In the genomic region with DNA sequence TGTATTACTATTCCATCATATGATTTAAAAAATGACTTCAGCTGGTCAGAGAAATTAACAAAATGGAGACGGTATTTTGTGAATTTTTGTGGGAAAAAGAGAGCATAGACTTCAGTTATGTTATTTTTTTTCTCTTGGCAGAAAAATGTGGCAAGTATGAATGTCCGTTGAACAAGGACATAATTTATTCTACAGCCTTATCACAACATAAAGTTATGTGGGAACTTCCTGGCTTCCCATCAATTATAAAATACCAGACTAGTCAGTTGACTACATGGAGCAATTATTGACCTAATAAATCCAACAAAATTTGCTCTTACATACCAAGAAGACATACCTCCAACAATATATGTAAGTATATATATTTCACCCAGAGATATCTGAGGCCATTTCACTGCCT, we compare ENCODE assay signal across 14 cellular contexts.
DNase-seq lines count a peak whose midpoint lies in the region; ATAC-seq and TF ChIP-seq lines count a peak whose summit lies in the region.
"Had no signal": no experiment of that assay in that cellular context is flagged by ENCODE, and none has a peak within 500 bp of the region (broad histone marks: within the 10 kb centered on the region; RNA-seq: fewer than 3 reads in every experiment).

No MANE protein-coding gene starts in this region.

- H3K79me2 ChIP-seq in neural cell (replicated peaks; ENCODE audit: insufficient read depth, low read length): no peaks in the 10 kb centered on the region

- no peak overlapping the region for H3K9ac ChIP-seq in neural cell (ENCODE audit: low read length)
- H3K9ac ChIP-seq: BLaER1, GM23248 had no signal

- no peak for TF ChIP-seq RAD21 in neural cell (conservative IDR thresholded peaks at IDR 0.05)

- no peaks in the 10 kb centered on the region for H3K36me3 ChIP-seq in neural cell (ENCODE audit: insufficient read depth, low read length)
- H3K36me3 ChIP-seq: BLaER1, HAP-1 had no signal

- no peaks in the 10 kb centered on the region for H4K20me1 ChIP-seq in neural cell (ENCODE audit: insufficient read depth)
- H4K20me1 ChIP-seq: BLaER1 had no signal

- H3K9me3 ChIP-seq in neural cell (ENCODE audit: low read length): peaks cover 6% of the 10 kb centered on the region
- H3K9me3 ChIP-seq: BLaER1, HAP-1 had no signal

- no peak for TF ChIP-seq CTCF in neural cell (IDR thresholded peaks at IDR 0.05; ENCODE audit: poor library complexity, severe bottlenecking)

- ATAC-seq in HG02642 (IDR thresholded peaks at IDR 0.05; ENCODE audit: poor library complexity, unreplicated experiment) (no peak), GM19455 (IDR thresholded peaks at IDR 0.05; ENCODE audit: unreplicated experiment) (no peak)

- H3K27me3 ChIP-seq in neural cell (ENCODE audit: insufficient read depth, low read depth, low read length): no peaks in the 10 kb centered on the region
- H3K27me3 ChIP-seq: BLaER1 had no signal

- H2AFZ ChIP-seq in neural cell (ENCODE audit: low read depth, low read length): no peak overlapping the region
- H2AFZ ChIP-seq: GM23248 had no signal

- H3F3A ChIP-seq in neural cell (ENCODE audit: insufficient read depth, low read length, poor library complexity, severe bottlenecking): no peaks in the 10 kb centered on the region

- H3K9me2 ChIP-seq in neural cell (ENCODE audit: insufficient read depth, low read length): no peaks in the 10 kb centered on the region

- TF ChIP-seq EP300 in neural cell (conservative IDR thresholded peaks at IDR 0.05; ENCODE audit: poor library complexity, severe bottlenecking): no peak

- no peak overlapping the region for H3K4me2 ChIP-seq in neural cell (ENCODE audit: low read length)
- H3K4me2 ChIP-seq: BLaER1 had no signal

- no peak overlapping the region for H3K4me3 ChIP-seq in neural cell (ENCODE audit: low read length)
- H3K4me3 ChIP-seq: BLaER1, GM23248, HAP-1 had no signal

- peak overlapping the region; percentile 26 for H3K27ac ChIP-seq in neural cell (ENCODE audit: low read length)
- H3K27ac ChIP-seq: BLaER1, GM23248 had no signal

- DNase-seq in NCI-H226 (peak; percentile 19), dermis microvascular lymphatic vessel endothelial cell (ENCODE audit: low read depth in 2 of 2) (peak; percentile 14 to 28), 8988T (no peak)
- DNase-seq: Calu3; CD4-positive, alpha-beta memory T cell; DMS79 treated with DMSO at 0.1 percent for 48 hours; GF-D8; GM23248; KBM-7 had no signal

TF ChIP-seq in neural cell, 6 proteins besides CTCF, POLR2A, EP300 and RAD21:
- TF ChIP-seq SMC3 (conservative IDR thresholded peaks at IDR 0.05; ENCODE audit: poor library complexity): no peak
- TF ChIP-seq EZH2 (IDR thresholded peaks at IDR 0.05; ENCODE audit: borderline replicate concordance, insufficient read depth, low read length, poor library complexity, severe bottlenecking): no peak
- TF ChIP-seq POLR2AphosphoS5 (IDR thresholded peaks at IDR 0.05): no peak
- no peak for TF ChIP-seq MXI1 (conservative IDR thresholded peaks at IDR 0.05; ENCODE audit: poor library complexity, severe bottlenecking)
- no peak for TF ChIP-seq TAF1 (IDR thresholded peaks at IDR 0.05; ENCODE audit: low read depth)
- TF ChIP-seq, protein P1, sequence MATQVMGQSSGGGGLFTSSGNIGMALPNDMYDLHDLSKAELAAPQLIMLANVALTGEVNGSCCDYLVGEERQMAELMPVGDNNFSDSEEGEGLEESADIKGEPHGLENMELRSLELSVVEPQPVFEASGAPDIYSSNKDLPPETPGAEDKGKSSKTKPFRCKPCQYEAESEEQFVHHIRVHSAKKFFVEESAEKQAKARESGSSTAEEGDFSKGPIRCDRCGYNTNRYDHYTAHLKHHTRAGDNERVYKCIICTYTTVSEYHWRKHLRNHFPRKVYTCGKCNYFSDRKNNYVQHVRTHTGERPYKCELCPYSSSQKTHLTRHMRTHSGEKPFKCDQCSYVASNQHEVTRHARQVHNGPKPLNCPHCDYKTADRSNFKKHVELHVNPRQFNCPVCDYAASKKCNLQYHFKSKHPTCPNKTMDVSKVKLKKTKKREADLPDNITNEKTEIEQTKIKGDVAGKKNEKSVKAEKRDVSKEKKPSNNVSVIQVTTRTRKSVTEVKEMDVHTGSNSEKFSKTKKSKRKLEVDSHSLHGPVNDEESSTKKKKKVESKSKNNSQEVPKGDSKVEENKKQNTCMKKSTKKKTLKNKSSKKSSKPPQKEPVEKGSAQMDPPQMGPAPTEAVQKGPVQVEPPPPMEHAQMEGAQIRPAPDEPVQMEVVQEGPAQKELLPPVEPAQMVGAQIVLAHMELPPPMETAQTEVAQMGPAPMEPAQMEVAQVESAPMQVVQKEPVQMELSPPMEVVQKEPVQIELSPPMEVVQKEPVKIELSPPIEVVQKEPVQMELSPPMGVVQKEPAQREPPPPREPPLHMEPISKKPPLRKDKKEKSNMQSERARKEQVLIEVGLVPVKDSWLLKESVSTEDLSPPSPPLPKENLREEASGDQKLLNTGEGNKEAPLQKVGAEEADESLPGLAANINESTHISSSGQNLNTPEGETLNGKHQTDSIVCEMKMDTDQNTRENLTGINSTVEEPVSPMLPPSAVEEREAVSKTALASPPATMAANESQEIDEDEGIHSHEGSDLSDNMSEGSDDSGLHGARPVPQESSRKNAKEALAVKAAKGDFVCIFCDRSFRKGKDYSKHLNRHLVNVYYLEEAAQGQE (IDR thresholded peaks at IDR 0.05; ENCODE audit: borderline replicate concordance): no peak
TF ChIP-seq in neural cell: peak in this region for 0.
